In genomic region chr11:75204685-75205667, GRCh38 we compare ENCODE assay signal across 8 cellular contexts. TPM values are rescaled to one million over a fixed set of nuclear protein-coding genes. Genes with fewer than 3 reads are reported as not detected.
DNase-seq lines count a peak whose midpoint lies in the region; ATAC-seq, FAIRE-seq and TF ChIP-seq lines count a peak whose summit lies in the region.

No MANE protein-coding gene starts in this region.

- H3K9me3 ChIP-seq in keratinocyte (ENCODE audit: control insufficient read depth, low read depth, low read length): no peaks in the 10 kb centered on the region

- CTCF ChIA-PET in activated B cell treated with CpG ODN at 0.5 μM for 24 hours (lab: Charles Lee): interaction anchor here (0.7 to 3.1 kb wide), 8 partner anchors 8 to 275 kb away, joined by 3 to 33 read pairs (median 6); no protein-coding TSS in a partner anchor

- no peaks in the 10 kb centered on the region for H3K36me3 ChIP-seq in keratinocyte (ENCODE audit: control insufficient read depth in 2 of 2, extremely low read depth in 1 of 2, insufficient read depth in 2 of 2, low read length in 2 of 2)

- no peak overlapping the region for H3K4me3 ChIP-seq in cardiac fibroblast (replicated peaks in 1 of 2; ENCODE audit: low read depth in 2 of 2, low read length in 2 of 2)
- no peak overlapping the region for H3K4me3 ChIP-seq in keratinocyte (ENCODE audit: control insufficient read depth in 2 of 3, extremely low read depth in 1 of 3, insufficient read depth in 2 of 3, low read depth in 1 of 3, low read length in 3 of 3)

- H2AFZ ChIP-seq in keratinocyte (ENCODE audit: control insufficient read depth, low read length): no peak overlapping the region

- POLR2A ChIA-PET in activated B cell treated with CpG ODN at 0.5 μM for 24 hours (lab: Charles Lee): interaction anchor here (0.6 kb wide), 1 partner anchor 1415 kb away, joined by 6 read pairs; no protein-coding TSS in a partner anchor

- peaks cover 27% of the 10 kb centered on the region for H3K27me3 ChIP-seq in keratinocyte (ENCODE audit: control insufficient read depth, extremely low read depth, insufficient read depth, low read length)

- H3K27ac Mint-ChIP-seq in HFFc6 (no peak overlapping the region), activated B cell treated with CpG ODN at 0.5 μM for 24 hours (no peak overlapping the region)

- no peaks in the 10 kb centered on the region for H3K9me3 Mint-ChIP-seq in HFFc6
- no peaks in the 10 kb centered on the region for H3K9me3 Mint-ChIP-seq in activated B cell treated with CpG ODN at 0.5 μM for 24 hours

- H3K4me1 Mint-ChIP-seq in HFFc6 (ENCODE audit: low read depth) (no peaks in the 10 kb centered on the region), activated B cell treated with CpG ODN at 0.5 μM for 24 hours (no peaks in the 10 kb centered on the region)

- H3K4me3 Mint-ChIP-seq in HFFc6 (no peak overlapping the region), activated B cell treated with CpG ODN at 0.5 μM for 24 hours (no peak overlapping the region)

- no peak overlapping the region for H3K27ac ChIP-seq in keratinocyte (ENCODE audit: control insufficient read depth, insufficient read depth, low read length)

- H3K79me2 ChIP-seq in keratinocyte (ENCODE audit: control insufficient read depth, insufficient read depth, low read length): no peaks in the 10 kb centered on the region

- intact Hi-C loops in activated B cell treated with CpG ODN at 0.5 μM for 24 hours (cut with micrococcal nuclease): loop anchor here (1.0 kb wide), 4 partner anchors 61 to 276 kb away; no protein-coding TSS in a partner anchor

- no peak overlapping the region for H3K4me2 ChIP-seq in keratinocyte (ENCODE audit: control insufficient read depth, extremely low read depth, insufficient read depth, low read depth, low read length)

- no peaks in the 10 kb centered on the region for H3K4me1 ChIP-seq in keratinocyte (ENCODE audit: control insufficient read depth, extremely low read depth, insufficient read depth, low read length)

- ATAC-seq in activated B cell treated with CpG ODN at 0.5 μM for 24 hours (ENCODE audit: low read depth) (peak; percentile 56), HG03045 (IDR thresholded peaks at IDR 0.05; ENCODE audit: unreplicated experiment) (no peak)

- H3K36me3 Mint-ChIP-seq in HFFc6 (ENCODE audit: low read depth) (no peaks in the 10 kb centered on the region), activated B cell treated with CpG ODN at 0.5 μM for 24 hours (ENCODE audit: low read depth) (no peaks in the 10 kb centered on the region)

- H4K20me1 ChIP-seq in keratinocyte (ENCODE audit: control insufficient read depth, extremely low read depth, insufficient read depth, low read length): peaks cover 2% of the 10 kb centered on the region

- DNase-seq in DMS153 treated with DMSO at 0.1 percent for 48 hours (lab: John Stamatoyannopoulos, UW; ENCODE audit: unreplicated experiment) (peak; percentile 65), HFFc6 (peak; percentile 75), NCI-H2227 (lab: John Stamatoyannopoulos, UW; ENCODE audit: unreplicated experiment) (peak; percentile 81), activated B cell treated with CpG ODN at 0.5 μM for 24 hours (peak; percentile 49), cardiac fibroblast (ENCODE audit: low read depth in 2 of 2) (peak; percentile 85 to 87), keratinocyte (ENCODE audit: low read depth, low spot score) (peak; percentile 49)
- DNase-seq in stimulated activated CD4-positive, alpha-beta T cell treated with anti-CD3 and anti-CD28 coated beads, Interleukin-1b, Interleukin-23, amount 100 ng/mL, for 4 hours (ENCODE audit: low read depth in 2 of 2): peak; percentile 80 to 83

- TF ChIP-seq CTCF in HFFc6 (IDR thresholded peaks at IDR 0.05) (peak; percentile 96), activated B cell treated with CpG ODN at 0.5 μM for 24 hours (IDR thresholded peaks at IDR 0.05) (no peak), cardiac fibroblast (IDR thresholded peaks at IDR 0.05; ENCODE audit: low read depth, low read length) (peak; percentile 94), keratinocyte (optimal IDR thresholded peaks at IDR 0.05 in 1 of 3, IDR thresholded peaks at IDR 0.05 in 1 of 3, conservative IDR thresholded peaks at IDR 0.05 in 1 of 3; ENCODE audit: extremely low read depth in 1 of 3, insufficient read depth in 2 of 3, low read length in 3 of 3) (peak; percentile 88 to 93 (median 89))

- dilution Hi-C loops in keratinocyte (cut with MboI; ENCODE audit: extremely low pct_ligation_motif_present, low sequenced_read_pairs): loop anchor here (25.0 kb wide), 1 partner anchor 168 kb away; no protein-coding TSS in a partner anchor

- peaks cover 27% of the 10 kb centered on the region for H3K27me3 Mint-ChIP-seq in HFFc6 (ENCODE audit: insufficient read depth)
- peaks cover under 1% of the 10 kb centered on the region for H3K27me3 Mint-ChIP-seq in activated B cell treated with CpG ODN at 0.5 μM for 24 hours

- FAIRE-seq in keratinocyte (lab: Jason Lieb, UNC): no peak

- no peaks in the 10 kb centered on the region for H3K9me1 ChIP-seq in keratinocyte (ENCODE audit: control insufficient read depth, extremely low read depth, insufficient read depth, low read length)

- H3K9ac ChIP-seq in keratinocyte (ENCODE audit: control insufficient read depth, extremely low read depth, insufficient read depth, low read length): no peak overlapping the region

RNA-seq across cellular contexts. Expression of gene TPBGL, which starts 35.6 kb away (rescaled TPM):
- not detected for total RNA-seq in HFFc6 (2021; fragmentation: NEBNext Ultra II Directional; extraction: Animal tissue kit (Norgen Biotek cat#: 25700))
- not detected in 2 replicates for total RNA-seq in activated B cell treated with CpG ODN at 0.5 μM for 24 hours
- polyA plus RNA-seq in keratinocyte: not detected in 3 replicates
- polyA plus RNA-seq in keratinocyte (2011; ENCODE audit: low read depth): not detected
- polyA plus RNA-seq in keratinocyte (2011; cell fraction: cytosol; rRNA removed): not detected in 2 replicates
- not detected in 2 replicates for polyA plus RNA-seq in keratinocyte (2011; cell fraction: nucleus; rRNA removed)
- not detected in 2 replicates for polyA plus RNA-seq in keratinocyte (2012; ENCODE audit: low replicate concordance)
- not detected in 3 replicates for polyA minus RNA-seq in keratinocyte
- not detected for polyA minus RNA-seq in keratinocyte (2011; cell fraction: cytosol; rRNA and poly(A)+ RNA removed)
- not detected in 2 replicates for polyA minus RNA-seq in keratinocyte (2011; cell fraction: nucleus; rRNA and poly(A)+ RNA removed)

RNA-seq across cellular contexts. Expression of gene SLCO2B1, which starts 54.1 kb away (rescaled TPM):
- not detected for total RNA-seq in HFFc6 (2021; fragmentation: NEBNext Ultra II Directional; extraction: Animal tissue kit (Norgen Biotek cat#: 25700))
- 0.18 and 0.42 TPM in 2 replicates for total RNA-seq in activated B cell treated with CpG ODN at 0.5 μM for 24 hours
- polyA plus RNA-seq in keratinocyte: 0.03 TPM in 1 of 3 replicates, not detected in the others
- polyA plus RNA-seq in keratinocyte (2011; ENCODE audit: low read depth): not detected
- not detected in 2 replicates for polyA plus RNA-seq in keratinocyte (2011; cell fraction: cytosol; rRNA removed)
- polyA plus RNA-seq in keratinocyte (2011; cell fraction: nucleus; rRNA removed): 0.05 and 0.19 TPM in 2 replicates
- polyA plus RNA-seq in keratinocyte (2012; ENCODE audit: low replicate concordance): not detected in 2 replicates
- not detected in 3 replicates for polyA minus RNA-seq in keratinocyte
- polyA minus RNA-seq in keratinocyte (2011; cell fraction: cytosol; rRNA and poly(A)+ RNA removed): not detected
- polyA minus RNA-seq in keratinocyte (2011; cell fraction: nucleus; rRNA and poly(A)+ RNA removed): not detected in 2 replicates
